ENCODE assay signal across 11 cellular contexts in the genomic region with DNA sequence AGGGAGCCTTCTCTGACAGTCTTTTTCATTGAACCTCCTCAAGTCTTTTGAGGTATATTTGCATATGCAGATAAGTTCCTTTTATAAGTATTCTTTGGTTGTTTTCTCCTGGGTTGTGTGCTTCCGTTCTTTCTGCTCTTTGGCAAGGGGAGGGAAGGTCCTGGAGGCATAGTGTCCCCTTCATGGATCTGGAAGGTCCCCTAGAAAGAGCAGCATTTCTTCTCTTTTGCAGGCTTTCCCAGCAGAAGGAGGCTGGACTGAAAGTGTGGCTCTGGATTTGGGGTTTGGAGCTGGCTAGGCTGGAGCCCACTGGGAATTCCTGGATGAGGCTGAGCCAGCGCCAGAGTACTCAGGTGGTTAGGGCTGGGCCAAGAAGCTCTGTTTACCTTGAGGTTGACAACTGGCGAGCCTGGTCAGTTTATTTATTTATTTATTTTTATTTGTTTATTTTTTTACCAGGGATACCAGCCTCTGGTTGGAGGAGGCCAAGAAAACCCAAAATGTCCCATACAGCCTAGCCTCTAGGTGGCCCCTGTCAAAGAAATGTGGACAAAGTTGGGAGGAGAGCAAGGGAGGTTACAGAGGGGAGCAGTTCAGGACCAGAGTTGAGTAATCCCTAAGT. TPM values are rescaled to one million over a fixed set of nuclear protein-coding genes. Genes with fewer than 3 reads are reported as not detected.
DNase-seq lines count a peak whose midpoint lies in the region; ATAC-seq and TF ChIP-seq lines count a peak whose summit lies in the region.
"Had no signal": no experiment of that assay in that cellular context is flagged by ENCODE, and none has a peak within 500 bp of the region (broad histone marks: within the 10 kb centered on the region; RNA-seq: fewer than 3 reads in every experiment).

No MANE protein-coding gene starts in this region.

- WGBS in mesenchymal stem cell, result 73% methylated on average over 2 of the region's 3 CpGs
- 84 to 92% methylated on average over 3 of the region's 3 CpGs for WGBS in heart right ventricle, 2 donors

- H3K9ac ChIP-seq in ES-I3 (ENCODE audit: low read depth, low read length), result peak overlapping the region; percentile 18; the same call in 1 of the 2 replicates
- no peak overlapping the region for H3K9ac ChIP-seq in mesenchymal stem cell (ENCODE audit: low read length)

- H3K18ac ChIP-seq in mesenchymal stem cell (ENCODE audit: low read depth in 1 of 2, low read length in 2 of 2), result no peak overlapping the region

- H3K27me3 ChIP-seq in WERI-Rb-1 (ENCODE audit: insufficient read depth, low read depth, severe bottlenecking) (no peaks in the 10 kb centered on the region), mesenchymal stem cell (ENCODE audit: control insufficient read depth in 1 of 2, insufficient read depth in 1 of 2, low read length in 2 of 2) (no peaks in the 10 kb centered on the region), heart right ventricle (no peaks in the 10 kb centered on the region)

- H3K14ac ChIP-seq in mesenchymal stem cell (ENCODE audit: low read length in 2 of 2), result no peak overlapping the region

- H3K9me3 ChIP-seq in ES-I3 (ENCODE audit: control insufficient read depth, insufficient read depth, low read length), result no peaks in the 10 kb centered on the region
- no peaks in the 10 kb centered on the region for H3K9me3 ChIP-seq in WERI-Rb-1 (ENCODE audit: severe bottlenecking)
- no peaks in the 10 kb centered on the region for H3K9me3 ChIP-seq in mesenchymal stem cell (ENCODE audit: control insufficient read depth, low read length)
- H3K9me3 ChIP-seq in heart right ventricle, result no peaks in the 10 kb centered on the region

- peaks cover 2% of the 10 kb centered on the region for H3K79me1 ChIP-seq in mesenchymal stem cell (replicated peaks; ENCODE audit: low read length, poor library complexity, severe bottlenecking)

- 0 out of 2 replicates have a peak, but pooled peaks have one; percentile 11 for TF ChIP-seq CTCF in WERI-Rb-1 (IDR thresholded peaks at IDR 0.05; ENCODE audit: low read depth, low read length)
- no peak for TF ChIP-seq CTCF in heart right ventricle (IDR thresholded peaks at IDR 0.05)

- H2BK15ac ChIP-seq in mesenchymal stem cell (ENCODE audit: low read depth, poor library complexity, severe bottlenecking), result no peak overlapping the region

- H2BK5ac ChIP-seq in mesenchymal stem cell (ENCODE audit: low read depth, low read length, poor library complexity, severe bottlenecking), result no peak overlapping the region

- DNase-seq in LHCN-M2 (ENCODE audit: low read depth), result peak; percentile 36
- no peak for DNase-seq in WERI-Rb-1
- DNase-seq in mesenchymal stem cell, result peak; percentile 11
- DNase-seq in NOMO-1 treated with dmso at 0.1 percent for 144 hours (lab: John Stamatoyannopoulos, UW; ENCODE audit: unreplicated experiment), result no peak
- no peak for DNase-seq in heart right ventricle
- DNase-seq: activated B cell treated with CpG ODN at 0.5 μM for 24 hours, glutamatergic neuron, MM.1S had no signal

- H2BK120ac ChIP-seq in mesenchymal stem cell (ENCODE audit: low read depth, low read length), result no peak overlapping the region

- H3K23ac ChIP-seq in mesenchymal stem cell (ENCODE audit: low read length in 2 of 2), result no peak overlapping the region

- no peak overlapping the region for H3K4ac ChIP-seq in mesenchymal stem cell (ENCODE audit: low read depth in 1 of 2, low read length in 2 of 2)

- no peak for ATAC-seq in activated CD4-positive, CD25-positive, alpha-beta regulatory T cell treated with anti-CD3 and anti-CD28 coated beads, Interleukin-2, amount 50 U/mL, for 24 hours
- no peak for ATAC-seq in HG03045 (IDR thresholded peaks at IDR 0.05; ENCODE audit: unreplicated experiment)
- ATAC-seq in heart right ventricle, result no peak

- no peak overlapping the region for H2BK12ac ChIP-seq in mesenchymal stem cell (ENCODE audit: low read length in 2 of 2)

- H2AFZ ChIP-seq in mesenchymal stem cell (ENCODE audit: low read depth, low read length), result no peak overlapping the region

- H3K27ac ChIP-seq in WERI-Rb-1 (no peak overlapping the region), mesenchymal stem cell (ENCODE audit: low read length, poor library complexity, severe bottlenecking) (no peak overlapping the region), heart right ventricle (no peak overlapping the region)

- H3K36me3 ChIP-seq in ES-I3 (ENCODE audit: insufficient read depth, low read length) (no peaks in the 10 kb centered on the region), WERI-Rb-1 (no peaks in the 10 kb centered on the region), mesenchymal stem cell (ENCODE audit: control insufficient read depth in 1 of 2, insufficient read depth in 2 of 2, low read depth in 1 of 2, low read length in 2 of 2) (no peaks in the 10 kb centered on the region), heart right ventricle (no peaks in the 10 kb centered on the region)

- H3K4me1 ChIP-seq in ES-I3 (ENCODE audit: insufficient read depth, low read length) (peaks cover 26% of the 10 kb centered on the region), mesenchymal stem cell (ENCODE audit: control insufficient read depth, insufficient read depth, low read depth, low read length) (peaks cover 11% of the 10 kb centered on the region), heart right ventricle (peaks cover 3 to 24% (median 6%) of the 10 kb centered on the region in 9 donors)

- H3K4me2 ChIP-seq in mesenchymal stem cell (ENCODE audit: low read length, poor library complexity, severe bottlenecking), result no peak overlapping the region

- H4K8ac ChIP-seq in mesenchymal stem cell (ENCODE audit: low read length), result no peak overlapping the region

- H4K91ac ChIP-seq in mesenchymal stem cell (ENCODE audit: low read length), result no peak overlapping the region

- H2AK5ac ChIP-seq in mesenchymal stem cell (ENCODE audit: low read length, severe bottlenecking), result no peak overlapping the region

- H3K4me3 ChIP-seq in WERI-Rb-1 (ENCODE audit: low read depth, low read length) (no peak overlapping the region), mesenchymal stem cell (ENCODE audit: insufficient read depth in 1 of 2, low read depth in 1 of 2, low read length in 2 of 2) (no peak overlapping the region), heart right ventricle (no peak overlapping the region)

- intact Hi-C loops in heart right ventricle (cut with DNase I), result no loop called here

RNA-seq across cellular contexts. Expression of gene TOP2A, which starts 5.4 kb away (rescaled TPM):
- total RNA-seq in LHCN-M2 (2014; rRNA removed), result 264 and 349 TPM in 2 replicates
- polyA plus RNA-seq in LHCN-M2 (2012), result 54.4 TPM
- polyA plus RNA-seq in mesenchymal stem cell (2013, experiment 1 of 2), result 14.5 TPM
- polyA plus RNA-seq in mesenchymal stem cell (2013, experiment 2 of 2), result 15.0 TPM
- 10 to 100 TPM in 1 of 10 donors, 1 to 10 TPM in 4, under 1 TPM in 5; 0.17 to 20.0 (median 1.0) TPM for total RNA-seq in heart right ventricle
- polyA plus RNA-seq in heart right ventricle, result 1 to 10 TPM in 1 of 2 donors, under 1 TPM in 1; 0.28 to 1.5 TPM

RNA-seq across cellular contexts. Expression of gene IGFBP4, which starts 20.1 kb away (rescaled TPM):
- total RNA-seq in LHCN-M2 (2014; rRNA removed) (47.5 and 55.3 TPM in 2 replicates), heart right ventricle (100 to 1,000 TPM in 6 of 10 donors, 10 to 100 TPM in 4; 65.1 to 301 (median 123) TPM)
- polyA plus RNA-seq in LHCN-M2 (2012), result 553 TPM
- polyA plus RNA-seq in mesenchymal stem cell (2013, experiment 1 of 2), result 339 TPM
- polyA plus RNA-seq in mesenchymal stem cell (2013, experiment 2 of 2), result 339 TPM
- polyA plus RNA-seq in heart right ventricle, result 100 to 1,000 TPM; 224 to 295 TPM

RNA-seq across cellular contexts. Expression of gene GJD3, which starts 58.6 kb away (rescaled TPM):
- total RNA-seq in LHCN-M2 (2014; rRNA removed) (not detected in 2 replicates), heart right ventricle (1 to 10 TPM in 9 of 10 donors, under 1 TPM in 1; 0.79 to 6.2 (median 2.1) TPM)
- polyA plus RNA-seq in LHCN-M2 (2012), result 0.19 TPM
- polyA plus RNA-seq in mesenchymal stem cell (2013, experiment 1 of 2), result 0.44 TPM
- polyA plus RNA-seq in mesenchymal stem cell (2013, experiment 2 of 2), result 0.29 TPM
- under 1 TPM; 0.65 to 0.88 TPM for polyA plus RNA-seq in heart right ventricle
- total RNA-seq: activated B cell treated with CpG ODN at 0.5 μM for 24 hours had no signal

Comparison
In these comparisons a context has a peak if more than half of its experiments do, and no peak if none do; other contexts are left out.
1. DNase-seq: peak in LHCN-M2 (single experiment) and mesenchymal stem cell (single experiment); none in WERI-Rb-1 (single experiment), NOMO-1 treated with dmso at 0.1 percent for 144 hours (single experiment) and heart right ventricle (0 of 2).
2. RNA of gene TOP2A, which starts 5.4 kb away (total RNA-seq): 264 to 349 TPM in LHCN-M2; 0.17 to 20.0 TPM in heart right ventricle; every median in the first group is over 10 times any median in the second.